Comparison of ENCODE assay signal across 21 cellular contexts in the genomic region with DNA sequence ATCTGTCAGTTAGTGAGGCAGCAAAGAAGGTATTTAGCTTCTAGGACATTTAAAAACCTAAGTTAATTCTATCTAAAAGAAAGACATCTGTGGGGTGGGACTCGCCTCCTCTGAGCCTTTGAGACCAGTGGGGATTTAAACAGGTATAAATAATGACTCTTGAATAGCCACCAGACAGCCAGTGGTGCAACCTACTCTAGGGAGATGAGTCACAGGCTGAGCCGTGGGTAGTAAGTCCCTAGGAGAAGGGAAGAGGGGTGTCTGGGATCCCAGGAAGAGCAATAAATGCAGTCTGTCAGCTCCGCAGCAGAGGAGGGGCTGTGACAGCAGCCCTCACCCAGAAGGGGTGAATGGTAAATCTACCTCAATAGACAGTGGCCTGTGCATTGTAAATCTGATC. TPM values are rescaled to one million over a fixed set of nuclear protein-coding genes. Genes with fewer than 3 reads are reported as not detected.
A peak's percentile ranks its signal among the peaks of the same experiment; 100 is the strongest.
DNase-seq lines count a peak whose midpoint lies in the region; ATAC-seq and TF ChIP-seq lines count a peak whose summit lies in the region.
"Had no signal": no experiment of that assay in that cellular context is flagged by ENCODE, and none has a peak within 500 bp of the region (broad histone marks: within the 10 kb centered on the region; RNA-seq: fewer than 3 reads in every experiment).

No MANE protein-coding gene starts in this region.

- H3F3A ChIP-seq in PC-3 (ENCODE audit: low read length, unreplicated experiment), result no peaks in the 10 kb centered on the region

- no peak overlapping the region for H3K27ac ChIP-seq in PC-3 (ENCODE audit: low read length)
- H3K27ac ChIP-seq in Peyer's patch, result no peak overlapping the region
- H3K27ac ChIP-seq in OCI-LY7 (ENCODE audit: low read depth, low read length, poor library complexity, severe bottlenecking), result no peak overlapping the region
- H3K27ac ChIP-seq: stomach had no signal

- H3K4me1 Mint-ChIP-seq in nephron progenitor cell, result peaks cover 19% of the 10 kb centered on the region
- H3K4me1 Mint-ChIP-seq: central memory CD8-positive, alpha-beta T cell had no signal

- H2AFZ ChIP-seq in PC-3 (ENCODE audit: low read length) (no peak overlapping the region), OCI-LY7 (ENCODE audit: low read length) (no peak overlapping the region)

- H3K4me3 ChIP-seq in PC-3 (ENCODE audit: low read length), result no peak overlapping the region
- no peak overlapping the region for H3K4me3 ChIP-seq in epithelial cell of esophagus (ENCODE audit: low read length)
- no peak overlapping the region for H3K4me3 ChIP-seq in Peyer's patch
- no peak overlapping the region for H3K4me3 ChIP-seq in OCI-LY7 (ENCODE audit: low read depth, low read length, poor library complexity, severe bottlenecking)
- H3K4me3 ChIP-seq: stomach had no signal

- BruUV-seq in PC-3 (replicated peaks; lab: Mats Ljungman, UMichigan), result no TSS peak
- BruUV-seq in OCI-LY7 (replicated peaks; lab: Mats Ljungman, UMichigan), result no TSS peak

- no peaks in the 10 kb centered on the region for H3K9me3 Mint-ChIP-seq in nephron progenitor cell
- H3K9me3 Mint-ChIP-seq: activated naive CD4-positive, alpha-beta T cell treated with anti-CD3 and anti-CD28 coated beads for 36 hours; central memory CD8-positive, alpha-beta T cell; HFFc6 had no signal

- no peaks in the 10 kb centered on the region for H3K27me3 Mint-ChIP-seq in nephron progenitor cell (ENCODE audit: low read depth, poor library complexity)
- H3K27me3 Mint-ChIP-seq: central memory CD8-positive, alpha-beta T cell; progenitor cell of endocrine pancreas had no signal

- no peaks in the 10 kb centered on the region for H3K79me2 ChIP-seq in PC-3 (ENCODE audit: low read length)
- no peaks in the 10 kb centered on the region for H3K79me2 ChIP-seq in OCI-LY7 (ENCODE audit: insufficient read depth, low read depth, low read length)

- CTCF ChIA-PET in PC-3 (lab: Charles Lee), result no interaction called here
- CTCF ChIA-PET in OCI-LY7 (lab: Charles Lee; ENCODE audit: unreplicated experiment), result no interaction called here

- H3K9me2 ChIP-seq in PC-3 (replicated peaks; ENCODE audit: low read length) (no peaks in the 10 kb centered on the region), OCI-LY7 (ENCODE audit: insufficient read depth, low read length) (no peaks in the 10 kb centered on the region)

- H3K36me3 Mint-ChIP-seq in nephron progenitor cell (ENCODE audit: low read depth), result no peaks in the 10 kb centered on the region

- TF ChIP-seq CTCF in PC-3 (conservative IDR thresholded peaks at IDR 0.05; ENCODE audit: low read depth, low read length) (no peak), epithelial cell of esophagus (IDR thresholded peaks at IDR 0.05; ENCODE audit: insufficient read depth, low read depth, low read length, missing control alignments) (no peak), nephron progenitor cell (IDR thresholded peaks at IDR 0.05) (no peak), Peyer's patch (IDR thresholded peaks at IDR 0.05) (no peak), OCI-LY7 (conservative IDR thresholded peaks at IDR 0.05; ENCODE audit: low read length) (no peak)

- no peaks in the 10 kb centered on the region for H3K9me3 ChIP-seq in PC-3 (ENCODE audit: low read length)
- H3K9me3 ChIP-seq in Peyer's patch, result no peaks in the 10 kb centered on the region
- no peaks in the 10 kb centered on the region for H3K9me3 ChIP-seq in OCI-LY7 (ENCODE audit: low read length)
- H3K9me3 ChIP-seq: stomach had no signal

- no peaks in the 10 kb centered on the region for H3K27me3 ChIP-seq in PC-3 (ENCODE audit: low read length)
- no peaks in the 10 kb centered on the region for H3K27me3 ChIP-seq in Peyer's patch
- H3K27me3 ChIP-seq: stomach had no signal

- TF ChIP-seq POLR2A in Peyer's patch (IDR thresholded peaks at IDR 0.05), result no peak

- DNase-seq in EL (peak; percentile 41), PC-3 (peak; percentile 47), epithelial cell of esophagus (ENCODE audit: low read depth) (peak; percentile 82), nephron progenitor cell (peak; percentile 7), NOMO-1 treated with dmso at 0.1 percent for 144 hours (lab: John Stamatoyannopoulos, UW; ENCODE audit: unreplicated experiment) (no peak), Peyer's patch (no peak), OCI-LY7 (ENCODE audit: low spot score) (no peak)
- no peak for DNase-seq in activated effector memory CD4-positive, alpha-beta T cell treated with Interleukin-2 at 50 U/mL for 16 hours
- DNase-seq: activated CD4-positive, CD25-positive, alpha-beta regulatory T cell; activated naive CD4-positive, alpha-beta T cell treated with anti-CD3 and anti-CD28 coated beads for 36 hours; C1 segment of cervical spinal cord; DND-41; head of caudate nucleus; HFFc6; Karpas-422; NCI-H510A; stimulated activated CD4-positive, alpha-beta T cell treated with anti-CD3 and anti-CD28 coated beads, Interleukin-15, amount 100 ng/mL, for 24 hours; stomach; T-helper 1 cell had no signal

- peak overlapping the region; percentile 61 for H3K27ac Mint-ChIP-seq in nephron progenitor cell
- H3K27ac Mint-ChIP-seq: activated naive CD4-positive, alpha-beta T cell treated with anti-CD3 and anti-CD28 coated beads for 36 hours; HFFc6; progenitor cell of endocrine pancreas had no signal

- intact Hi-C loops in PC-3 (cut with micrococcal nuclease), result no loop called here
- intact Hi-C loops in OCI-LY7 (cut with micrococcal nuclease; ENCODE audit: unreplicated experiment), result no loop called here

- POLR2A ChIA-PET in PC-3 (lab: Charles Lee; ENCODE audit: unreplicated experiment) (no interaction called here), OCI-LY7 (lab: Charles Lee) (interaction anchor here (1.2 kb wide), 1 partner anchor 24 kb away, joined by 3 read pairs; no protein-coding TSS in a partner anchor)

- H3K4me1 ChIP-seq in PC-3 (ENCODE audit: insufficient read depth, low read length) (peaks cover 20% of the 10 kb centered on the region), Peyer's patch (no peaks in the 10 kb centered on the region), OCI-LY7 (ENCODE audit: insufficient read depth, low read length, poor library complexity, severe bottlenecking) (no peaks in the 10 kb centered on the region)
- H3K4me1 ChIP-seq: stomach had no signal

- H3K36me3 ChIP-seq in PC-3 (ENCODE audit: low read depth, low read length), result no peaks in the 10 kb centered on the region
- H3K36me3 ChIP-seq in Peyer's patch, result no peaks in the 10 kb centered on the region
- no peaks in the 10 kb centered on the region for H3K36me3 ChIP-seq in OCI-LY7 (ENCODE audit: insufficient read depth, low read length)
- H3K36me3 ChIP-seq: stomach had no signal

- H4K20me1 ChIP-seq in PC-3 (ENCODE audit: low read length), result no peaks in the 10 kb centered on the region
- no peaks in the 10 kb centered on the region for H4K20me1 ChIP-seq in OCI-LY7 (ENCODE audit: insufficient read depth, low read length)

- no peak overlapping the region for H3K4me2 ChIP-seq in PC-3 (ENCODE audit: low read length)
- H3K4me2 ChIP-seq in OCI-LY7 (ENCODE audit: low read length), result no peak overlapping the region

- no peak overlapping the region for H3K9ac ChIP-seq in PC-3 (ENCODE audit: low read length)

- no peak for ATAC-seq in PC-3

- no peak overlapping the region for H3K4me3 Mint-ChIP-seq in nephron progenitor cell
- H3K4me3 Mint-ChIP-seq: activated naive CD4-positive, alpha-beta T cell treated with anti-CD3 and anti-CD28 coated beads for 36 hours; central memory CD8-positive, alpha-beta T cell; HFFc6 had no signal

RNA-seq across cellular contexts. Expression of a gene that starts 43.1 kb away (rescaled TPM):
- total RNA-seq in PC-3 (2014; rRNA removed), result 40.9 and 44.8 TPM in 2 replicates
- 10 to 100 TPM; 22.2 to 51.3 (median 37.9) TPM for total RNA-seq in Peyer's patch
- 0.44 TPM in 1 of 2 replicates, not detected in the other for total RNA-seq in OCI-LY7 (2014; rRNA removed; shearing (Covaris generic))
- 2.6 and 3.6 TPM in 2 replicates for total RNA-seq in OCI-LY7 (2022)

Comparison
In these comparisons a context has a peak if more than half of its experiments do, and no peak if none do; other contexts are left out.
1. DNase-seq: peak in EL (single experiment), PC-3 (single experiment), epithelial cell of esophagus (single experiment) and nephron progenitor cell (single experiment); none in activated effector memory CD4-positive, alpha-beta T cell treated with Interleukin-2 at 50 U/mL for 16 hours (single experiment), NOMO-1 treated with dmso at 0.1 percent for 144 hours (single experiment), Peyer's patch (0 of 3) and OCI-LY7 (single experiment).